Comparison of ENCODE assay signal across 14 cellular contexts in the genomic region with DNA sequence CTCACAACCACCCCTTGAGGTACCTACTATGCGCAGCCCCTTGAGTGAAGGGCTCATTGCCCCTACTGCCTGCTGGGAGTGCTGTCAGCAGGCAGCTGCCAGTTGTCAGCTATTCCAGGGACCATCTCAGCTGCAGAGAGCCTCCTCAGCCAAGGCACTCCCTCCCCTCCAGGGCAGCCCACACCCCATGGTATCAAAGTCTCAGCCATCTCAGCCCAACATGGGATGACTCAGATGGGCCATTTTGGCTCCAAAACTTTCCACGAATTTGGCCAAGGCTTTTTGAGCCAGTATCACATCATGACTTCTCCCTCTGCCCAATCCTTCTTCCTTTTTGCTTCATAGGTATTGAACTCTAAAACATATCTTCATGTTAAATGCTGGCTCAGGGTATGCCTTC.
DNase-seq lines count a peak whose midpoint lies in the region; ATAC-seq and TF ChIP-seq lines count a peak whose summit lies in the region.
"Had no signal": no experiment of that assay in that cellular context is flagged by ENCODE, and none has a peak within 500 bp of the region (broad histone marks: within the 10 kb centered on the region; RNA-seq: fewer than 3 reads in every experiment).

No MANE protein-coding gene starts in this region.

- POLR2A ChIA-PET in naive thymus-derived CD4-positive, alpha-beta T cell (lab: Charles Lee), result no interaction called here
- POLR2A ChIA-PET in activated CD8-positive, alpha-beta T cell treated with anti-CD3 and anti-CD28 coated beads for 36 hours (lab: Charles Lee), result interaction anchor here (0.6 kb wide), 1 partner anchor 94 kb away, joined by 3 read pairs; no protein-coding TSS in a partner anchor

- H3K4me3 Mint-ChIP-seq in natural killer cell, result no peak overlapping the region
- H3K4me3 Mint-ChIP-seq in natural killer cell treated with Interleukin-12 subunit alpha and Interleukin-12 subunit beta and Interleukin-15 and Interleukin-18, amount 100 ng/mL, for 72 hours, result no peak overlapping the region
- H3K4me3 Mint-ChIP-seq in naive thymus-derived CD4-positive, alpha-beta T cell, result no peak overlapping the region
- no peak overlapping the region for H3K4me3 Mint-ChIP-seq in activated CD8-positive, alpha-beta T cell treated with anti-CD3 and anti-CD28 coated beads for 36 hours
- H3K4me3 Mint-ChIP-seq: HFFc6 had no signal

- H3K4me1 ChIP-seq in adrenal gland (replicated peaks in 1 of 2) (no peaks in the 10 kb centered on the region), esophagus muscularis mucosa (no peaks in the 10 kb centered on the region)
- H3K4me1 ChIP-seq in naive thymus-derived CD4-positive, alpha-beta T cell (ENCODE audit: control insufficient read depth in 2 of 2, insufficient read depth in 2 of 2, low read length in 2 of 2), result no peaks in the 10 kb centered on the region

- peak overlapping the region; percentile 12 to 63 for H3K27ac Mint-ChIP-seq in natural killer cell
- peak overlapping the region in 1 of 2 donors; percentile 38 for H3K27ac Mint-ChIP-seq in natural killer cell treated with Interleukin-12 subunit alpha and Interleukin-12 subunit beta and Interleukin-15 and Interleukin-18, amount 100 ng/mL, for 72 hours
- peak overlapping the region in 6 of 9 donors; percentile 4 to 73 (median 49) for H3K27ac Mint-ChIP-seq in naive thymus-derived CD4-positive, alpha-beta T cell
- H3K27ac Mint-ChIP-seq in activated CD8-positive, alpha-beta T cell treated with anti-CD3 and anti-CD28 coated beads for 36 hours, result no peak overlapping the region
- H3K27ac Mint-ChIP-seq: HFFc6 had no signal

- H3K4me1 Mint-ChIP-seq in natural killer cell, result peaks cover 7 to 9% of the 10 kb centered on the region in 2 donors
- peaks cover 7 to 17% of the 10 kb centered on the region in 2 donors for H3K4me1 Mint-ChIP-seq in natural killer cell treated with Interleukin-12 subunit alpha and Interleukin-12 subunit beta and Interleukin-15 and Interleukin-18, amount 100 ng/mL, for 72 hours (ENCODE audit: low read depth in 2 of 2)
- peaks cover 0 to 19% (median 7%) of the 10 kb centered on the region in 7 donors for H3K4me1 Mint-ChIP-seq in naive thymus-derived CD4-positive, alpha-beta T cell
- H3K4me1 Mint-ChIP-seq in activated CD8-positive, alpha-beta T cell treated with anti-CD3 and anti-CD28 coated beads for 36 hours (ENCODE audit: low read depth), result peaks cover 24% of the 10 kb centered on the region

- no peak for TF ChIP-seq POLR2A in adrenal gland (IDR thresholded peaks at IDR 0.05)
- no peak for TF ChIP-seq POLR2A in esophagus muscularis mucosa (IDR thresholded peaks at IDR 0.05; ENCODE audit: low read depth)

- H3K27ac ChIP-seq in adrenal gland (peak overlapping the region in 2 of 5 donors; percentile 13 to 54), esophagus muscularis mucosa (replicated peaks in 1 of 4) (no peak overlapping the region)
- H3K27ac ChIP-seq in naive thymus-derived CD4-positive, alpha-beta T cell (ENCODE audit: low read depth, low read length), result no peak overlapping the region

- no peaks in the 10 kb centered on the region for H3K27me3 Mint-ChIP-seq in natural killer cell (ENCODE audit: low read depth in 2 of 2)
- H3K27me3 Mint-ChIP-seq in natural killer cell treated with Interleukin-12 subunit alpha and Interleukin-12 subunit beta and Interleukin-15 and Interleukin-18, amount 100 ng/mL, for 72 hours, result no peaks in the 10 kb centered on the region
- H3K27me3 Mint-ChIP-seq in naive thymus-derived CD4-positive, alpha-beta T cell, result no peaks in the 10 kb centered on the region
- no peaks in the 10 kb centered on the region for H3K27me3 Mint-ChIP-seq in activated CD8-positive, alpha-beta T cell treated with anti-CD3 and anti-CD28 coated beads for 36 hours

- no peak for ATAC-seq in natural killer cell
- ATAC-seq in natural killer cell treated with Interleukin-12 subunit alpha and Interleukin-12 subunit beta and Interleukin-15 and Interleukin-18, amount 100 ng/mL, for 72 hours, result no peak
- ATAC-seq in naive thymus-derived CD4-positive, alpha-beta T cell, result no peak
- ATAC-seq in activated CD8-positive, alpha-beta T cell treated with anti-CD3 and anti-CD28 coated beads for 36 hours, result no peak

- no peaks in the 10 kb centered on the region for H3K9me3 Mint-ChIP-seq in natural killer cell
- no peaks in the 10 kb centered on the region for H3K9me3 Mint-ChIP-seq in natural killer cell treated with Interleukin-12 subunit alpha and Interleukin-12 subunit beta and Interleukin-15 and Interleukin-18, amount 100 ng/mL, for 72 hours
- peaks cover 0 to 2% (median 0%) of the 10 kb centered on the region in 11 donors for H3K9me3 Mint-ChIP-seq in naive thymus-derived CD4-positive, alpha-beta T cell
- no peaks in the 10 kb centered on the region for H3K9me3 Mint-ChIP-seq in activated CD8-positive, alpha-beta T cell treated with anti-CD3 and anti-CD28 coated beads for 36 hours
- H3K9me3 Mint-ChIP-seq: HFFc6 had no signal

- CTCF ChIA-PET in naive thymus-derived CD4-positive, alpha-beta T cell (lab: Charles Lee), result no interaction called here
- CTCF ChIA-PET in activated CD8-positive, alpha-beta T cell treated with anti-CD3 and anti-CD28 coated beads for 36 hours (lab: Charles Lee), result no interaction called here

- H3K36me3 ChIP-seq in adrenal gland (replicated peaks in 1 of 2) (no peaks in the 10 kb centered on the region), esophagus muscularis mucosa (no peaks in the 10 kb centered on the region)
- peaks cover 0 to 41% (median 0%) of the 10 kb centered on the region in 3 experiments for H3K36me3 ChIP-seq in naive thymus-derived CD4-positive, alpha-beta T cell (ENCODE audit: control insufficient read depth in 2 of 3, insufficient read depth in 3 of 3, low read length in 3 of 3)

- 75 to 80% (median 79%) methylated on average over 2 of the region's 2 CpGs; no CpG with 5 or more reads in 1 of the 4 donors for WGBS in adrenal gland, 4 donors
- WGBS in esophagus muscularis mucosa, result 89% methylated on average over 2 of the region's 2 CpGs

- DNase-seq in natural killer cell, result no peak
- DNase-seq in natural killer cell treated with Interleukin-12 subunit alpha and Interleukin-12 subunit beta and Interleukin-15 and Interleukin-18, amount 100 ng/mL, for 72 hours (ENCODE audit: low spot score), result no peak
- DNase-seq in adrenal gland, result peak in 4 of 7 donors; percentile 26 to 46 (median 32)
- DNase-seq in naive thymus-derived CD4-positive, alpha-beta T cell, result no peak
- DNase-seq in NCI-H1436 (lab: John Stamatoyannopoulos, UW), result no peak
- DNase-seq in activated CD8-positive, alpha-beta T cell treated with anti-CD3 and anti-CD28 coated beads for 36 hours, result no peak
- no peak for DNase-seq in esophagus muscularis mucosa (ENCODE audit: extremely low spot score)
- DNase-seq: AML-193, HFFc6, KG1, NCI-H1048, NCI-H2081 treated with DMSO at 0.1 percent for 48 hours, NCI-H2227 treated with DMSO at 0.1 percent for 48 hours, NCI-H524 had no signal

- H3K4me3 ChIP-seq in adrenal gland, result no peak overlapping the region
- no peak overlapping the region for H3K4me3 ChIP-seq in naive thymus-derived CD4-positive, alpha-beta T cell (ENCODE audit: low read length)
- no peak overlapping the region for H3K4me3 ChIP-seq in esophagus muscularis mucosa

- H3K36me3 Mint-ChIP-seq in natural killer cell, result no peaks in the 10 kb centered on the region
- H3K36me3 Mint-ChIP-seq in natural killer cell treated with Interleukin-12 subunit alpha and Interleukin-12 subunit beta and Interleukin-15 and Interleukin-18, amount 100 ng/mL, for 72 hours, result no peaks in the 10 kb centered on the region
- H3K36me3 Mint-ChIP-seq in naive thymus-derived CD4-positive, alpha-beta T cell, result peaks cover 3 to 29% (median 10%) of the 10 kb centered on the region in 5 donors
- H3K36me3 Mint-ChIP-seq in activated CD8-positive, alpha-beta T cell treated with anti-CD3 and anti-CD28 coated beads for 36 hours (ENCODE audit: low read depth), result peaks cover 13% of the 10 kb centered on the region

- TF ChIP-seq EP300 in esophagus muscularis mucosa (IDR thresholded peaks at IDR 0.05), result no peak

- H3K9me3 ChIP-seq in adrenal gland (replicated peaks in 1 of 3), result no peaks in the 10 kb centered on the region
- H3K9me3 ChIP-seq in naive thymus-derived CD4-positive, alpha-beta T cell (ENCODE audit: control insufficient read depth in 2 of 3, low read length in 3 of 3), result no peaks in the 10 kb centered on the region
- no peaks in the 10 kb centered on the region for H3K9me3 ChIP-seq in esophagus muscularis mucosa

- no peak for TF ChIP-seq CTCF in natural killer cell (IDR thresholded peaks at IDR 0.05)
- no peak for TF ChIP-seq CTCF in adrenal gland (IDR thresholded peaks at IDR 0.05)
- TF ChIP-seq CTCF in activated CD8-positive, alpha-beta T cell treated with anti-CD3 and anti-CD28 coated beads for 36 hours (IDR thresholded peaks at IDR 0.05), result no peak
- no peak for TF ChIP-seq CTCF in esophagus muscularis mucosa (IDR thresholded peaks at IDR 0.05)

- intact Hi-C loops in natural killer cell (cut with micrococcal nuclease), result no loop called here
- intact Hi-C loops in adrenal gland (cut with DNase I), result no loop called here
- intact Hi-C loops in naive thymus-derived CD4-positive, alpha-beta T cell (cut with micrococcal nuclease), result no loop called here
- intact Hi-C loops in activated CD8-positive, alpha-beta T cell treated with anti-CD3 and anti-CD28 coated beads for 36 hours (cut with micrococcal nuclease), result no loop called here
- intact Hi-C loops in esophagus muscularis mucosa (cut with DNase I), result no loop called here

- H3K27me3 ChIP-seq in adrenal gland (no peaks in the 10 kb centered on the region), esophagus muscularis mucosa (no peaks in the 10 kb centered on the region)
- no peaks in the 10 kb centered on the region for H3K27me3 ChIP-seq in naive thymus-derived CD4-positive, alpha-beta T cell (ENCODE audit: control insufficient read depth in 2 of 2, insufficient read depth in 2 of 2, low read length in 2 of 2)

Comparison
In these comparisons a context has a peak if more than half of its experiments do, and no peak if none do; other contexts are left out.
1. DNase-seq: peak in adrenal gland (4 of 7); none in natural killer cell (single experiment), natural killer cell treated with Interleukin-12 subunit alpha and Interleukin-12 subunit beta and Interleukin-15 and Interleukin-18, amount 100 ng/mL, for 72 hours (single experiment), naive thymus-derived CD4-positive, alpha-beta T cell (0 of 9), NCI-H1436 (single experiment), activated CD8-positive, alpha-beta T cell treated with anti-CD3 and anti-CD28 coated beads for 36 hours (single experiment) and esophagus muscularis mucosa (single experiment).